Comparison of ENCODE assay signal across 9 cellular contexts in genomic region chr3:63437858-63438257, GRCh38.
"Had no signal": no experiment of that assay in that cellular context is flagged by ENCODE, and none has a peak within 500 bp of the region (broad histone marks: within the 10 kb centered on the region; RNA-seq: fewer than 3 reads in every experiment).

No MANE protein-coding gene starts in this region.

- H3K4me2 ChIP-seq: KMS-11 had no signal

- DNase-seq: GM23248, GOT3, H9, HCEC 1CT, Karpas-422, KBM-7 had no signal

- FAIRE-seq: H54, HTR-8/SVneo had no signal

- H3K27ac ChIP-seq: GM23248, KMS-11 had no signal

- H3K9ac ChIP-seq: GM23248, KMS-11 had no signal

- H2AFZ ChIP-seq: GM23248 had no signal

- H3K4me3 Mint-ChIP-seq: H9 had no signal

- H3K9me3 Mint-ChIP-seq: H9 had no signal

- H3K4me3 ChIP-seq: GM23248 had no signal
